Comparison of ENCODE assay signal across 24 cellular contexts in genomic region chr17:74612046-74612445, GRCh38. TPM values are rescaled to one million over a fixed set of nuclear protein-coding genes. Genes with fewer than 3 reads are reported as not detected.
"Had no signal": no experiment of that assay in that cellular context is flagged by ENCODE, and none has a peak within 500 bp of the region (broad histone marks: within the 10 kb centered on the region; RNA-seq: fewer than 3 reads in every experiment).

No MANE protein-coding gene starts in this region.

- ATAC-seq: HepG2 had no signal

- H3K36me3 ChIP-seq: SJSA1 had no signal

- H3K27ac ChIP-seq: SJSA1, SK-N-MC had no signal

- H3K4me1 ChIP-seq: SJSA1 had no signal

- DNase-seq: IMR-90, Karpas-422, KG1, MM.1S, NCI-H1092 treated with DMSO at 0.1 percent for 48 hours, NCI-H1436, NCI-H187, NCI-H2029, NCI-H2081 treated with DMSO at 0.1 percent for 48 hours, NCI-H2171, NCI-H226, NCI-H446, NCI-H510A, NCI-H524 treated with DMSO at 0.1 percent for 48 hours, NCI-H69, NCI-H774, Right ventricle myocardium superior, RPMI8226, SIG-M5 had no signal

- H3K4me3 ChIP-seq: SJSA1, SK-N-MC had no signal

- H3K9me3 ChIP-seq: SJSA1 had no signal

RNA-seq across cellular contexts. Expression of gene CD300E, which starts 11.5 kb away (rescaled TPM):
- total RNA-seq: HepG2, HT1080, IMR-90, M059J, SJSA1 had no signal
- polyA plus RNA-seq: HepG2, IMR-90 had no signal

RNA-seq across cellular contexts. Expression of gene CD300LD, which starts 20.0 kb away (rescaled TPM):
- total RNA-seq: HepG2, HT1080, IMR-90, M059J, Right ventricle myocardium superior, SJSA1 had no signal
- polyA plus RNA-seq: HepG2, IMR-90 had no signal

RNA-seq across cellular contexts. Expression of gene CD300H, which starts 44.7 kb away (rescaled TPM):
- total RNA-seq: HepG2, HT1080, IMR-90, M059J, Right ventricle myocardium superior, SJSA1 had no signal
- polyA plus RNA-seq: HepG2, IMR-90 had no signal
